ENCODE assay signal across 8 cellular contexts in genomic region chr10:3887885-3888476, GRCh38.
DNase-seq lines count a peak whose midpoint lies in the region; ATAC-seq and TF ChIP-seq lines count a peak whose summit lies in the region.

No MANE protein-coding gene starts in this region.

- no peak for TF ChIP-seq CTCF in AG09319 (IDR thresholded peaks at IDR 0.05; ENCODE audit: low read depth, low read length)
- TF ChIP-seq CTCF in right atrium auricular region (IDR thresholded peaks at IDR 0.05) = no peak

- H3K27ac ChIP-seq in HUES48 (ENCODE audit: low read depth, low read length) (peak overlapping the region; percentile 96), right atrium auricular region (peak overlapping the region; percentile 81 to 85), skeletal muscle tissue (ENCODE audit: low read depth, low read length) (peak overlapping the region; percentile 83)

- DNase-seq in AG09319 (ENCODE audit: extremely low read depth, low read depth) (peak; percentile 55), right atrium auricular region (ENCODE audit: low spot score) (peak; percentile 76), NCI-H1105 treated with DMSO at 0.1 percent for 48 hours (lab: John Stamatoyannopoulos, UW) (no peak), foreskin melanocyte (no peak)
- DNase-seq in activated T-cell treated with anti-CD3 and anti-CD28 coated beads, Interleukin-2, amount 50 U/mL, for 48 hours = peak; percentile 60 to 66

- no peaks in the 10 kb centered on the region for H3K9me3 ChIP-seq in HUES48 (ENCODE audit: control insufficient read depth, insufficient read depth, low read length)
- H3K9me3 ChIP-seq in right atrium auricular region = no peaks in the 10 kb centered on the region
- H3K9me3 ChIP-seq in skeletal muscle tissue (ENCODE audit: control insufficient read depth in 3 of 3, low read length in 3 of 3) = no peaks in the 10 kb centered on the region

- peak overlapping the region; percentile 49 for H3K9ac ChIP-seq in HUES48 (ENCODE audit: low read depth, low read length)
- H3K9ac ChIP-seq in skeletal muscle tissue (ENCODE audit: low read depth in 1 of 3, low read length in 3 of 3) = no peak overlapping the region

- H3K4me3 ChIP-seq in HUES48 (ENCODE audit: low read depth, low read length) = peak overlapping the region; percentile 19; the same call in 1 of the 2 replicates
- no peak overlapping the region for H3K4me3 ChIP-seq in right atrium auricular region
- no peak overlapping the region for H3K4me3 ChIP-seq in skeletal muscle tissue (ENCODE audit: low read length in 3 of 3)

- H3K4me1 ChIP-seq in HUES48 (ENCODE audit: control insufficient read depth, insufficient read depth, low read length) = peaks cover 34% of the 10 kb centered on the region
- H3K4me1 ChIP-seq in right atrium auricular region = peaks cover 0 to 24% of the 10 kb centered on the region in 2 donors
- peaks cover 17 to 19% (median 17%) of the 10 kb centered on the region in 3 donors for H3K4me1 ChIP-seq in skeletal muscle tissue (ENCODE audit: control insufficient read depth in 3 of 3, insufficient read depth in 3 of 3, low read length in 3 of 3)

- H3K36me3 ChIP-seq in HUES48 (ENCODE audit: control insufficient read depth, insufficient read depth, low read length) (no peaks in the 10 kb centered on the region), right atrium auricular region (no peaks in the 10 kb centered on the region), skeletal muscle tissue (ENCODE audit: control insufficient read depth in 3 of 3, insufficient read depth in 3 of 3, low read length in 3 of 3) (no peaks in the 10 kb centered on the region)

- ATAC-seq in GM19463 (IDR thresholded peaks at IDR 0.05; ENCODE audit: unreplicated experiment) = peak; percentile 91

- H3K27me3 ChIP-seq in HUES48 (ENCODE audit: control insufficient read depth, insufficient read depth, low read length) = no peaks in the 10 kb centered on the region
- H3K27me3 ChIP-seq in right atrium auricular region = no peaks in the 10 kb centered on the region
- H3K27me3 ChIP-seq in skeletal muscle tissue (ENCODE audit: control insufficient read depth in 3 of 3, insufficient read depth in 3 of 3, low read length in 3 of 3) = no peaks in the 10 kb centered on the region

Comparison
In these comparisons a context has a peak if more than half of its experiments do, and no peak if none do; other contexts are left out.
1. DNase-seq: peak in AG09319 (single experiment), activated T-cell treated with anti-CD3 and anti-CD28 coated beads, Interleukin-2, amount 50 U/mL, for 48 hours (2 of 2) and right atrium auricular region (single experiment); none in NCI-H1105 treated with DMSO at 0.1 percent for 48 hours (single experiment) and foreskin melanocyte (single experiment).
2. Peak in every context shown above with its lines, with median percentiles within 50 percentile points of each other: H3K27ac ChIP-seq.